19 cellular contexts compared by ENCODE assay signal in the genomic region with DNA sequence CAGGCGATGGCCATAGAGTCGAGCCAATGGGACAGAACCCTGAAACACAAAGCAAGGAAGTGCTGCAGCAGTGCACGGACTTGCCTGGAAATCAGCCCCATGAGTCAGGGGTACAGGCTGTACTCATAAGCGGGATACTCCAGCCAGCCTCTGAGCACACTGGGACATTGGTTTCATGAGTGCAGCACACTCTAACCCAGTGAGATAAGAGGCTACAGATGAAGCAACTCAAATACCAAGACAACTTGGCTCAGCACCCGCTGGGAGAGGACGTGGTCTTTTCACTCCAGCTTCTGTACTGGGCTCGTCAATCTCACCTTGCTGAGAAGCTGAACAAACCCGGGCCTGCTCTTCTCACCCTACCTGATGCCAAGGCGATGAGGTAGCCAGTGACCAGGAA.
A peak's percentile ranks its signal among the peaks of the same experiment; 100 is the strongest.
DNase-seq lines count a peak whose midpoint lies in the region; ATAC-seq, FAIRE-seq and TF ChIP-seq lines count a peak whose summit lies in the region.
"Had no signal": no experiment of that assay in that cellular context is flagged by ENCODE, and none has a peak within 500 bp of the region (broad histone marks: within the 10 kb centered on the region; RNA-seq: fewer than 3 reads in every experiment).

No MANE protein-coding gene starts in this region.

- H2BK120ac ChIP-seq in H1 (replicated peaks; ENCODE audit: low read depth, low read length), result no peak overlapping the region

- H2BK15ac ChIP-seq in H1 (ENCODE audit: low read length), result peak overlapping the region; percentile 65; the same call in 1 of the 2 replicates

- H3K9me3 Mint-ChIP-seq in endothelial cell (ENCODE audit: unreplicated experiment), result no peaks in the 10 kb centered on the region

- no peak for TF ChIP-seq RAD21 in H1 (IDR thresholded peaks at IDR 0.05 in 1 of 2, conservative IDR thresholded peaks at IDR 0.05 in 1 of 2; ENCODE audit: low read depth in 2 of 2, low read length in 2 of 2)

- DNase-seq in HCEC 1CT, result peak; percentile 39
- no peak for DNase-seq in H1 (ENCODE audit: low read depth in 1 of 2, low spot score in 2 of 2)
- peak; percentile 84 for DNase-seq in iris pigment epithelial cell (ENCODE audit: low read depth)
- peak; percentile 48 for DNase-seq in skeletal muscle cell (ENCODE audit: low read depth)
- DNase-seq in NOMO-1 treated with DMSO at 0.1 percent for 48 hours (lab: John Stamatoyannopoulos, UW; ENCODE audit: unreplicated experiment), result no peak
- no peak for DNase-seq in endothelial cell (ENCODE audit: low spot score)
- DNase-seq: activated CD8-positive, alpha-beta memory T cell treated with anti-CD3 and anti-CD28 coated beads, Interleukin-2, amount 10 ng/mL, durations not matched to agents 7 days and 5 days; activated naive CD4-positive, alpha-beta T cell treated with Interleukin-2 at 50 U/mL for 16 hours; DMS 273 treated with DMSO at 0.1 percent for 48 hours; Kasumi-1; NCI-H2029; NCI-H774 had no signal

- no peaks in the 10 kb centered on the region for H3K23me2 ChIP-seq in H1 (ENCODE audit: low read depth, low read length)

- no peak overlapping the region for H3K4ac ChIP-seq in H1 (replicated peaks; ENCODE audit: insufficient read length, low read depth, low read length)

- no peaks in the 10 kb centered on the region for H3K9me3 ChIP-seq in H1 (ENCODE audit: insufficient read depth in 2 of 2, low read depth in 1 of 2, low read length in 1 of 2)

- no peak overlapping the region for H2AK5ac ChIP-seq in H1 (ENCODE audit: low read depth, low read length)

- H4K20me1 ChIP-seq in H1 (replicated peaks in 1 of 2; ENCODE audit: control insufficient read depth in 1 of 2, insufficient read depth in 2 of 2, low read length in 2 of 2), result no peaks in the 10 kb centered on the region

- 0 out of 2 replicates have a peak overlapping the region, but pooled peaks have one; percentile 4 for H2BK5ac ChIP-seq in H1 (ENCODE audit: low read depth, low read length)

- CTCF ChIA-PET in H1 (lab: Charles Lee; ENCODE audit: partially characterized antibody), result interaction anchor here (0.7 to 1.1 kb wide), 3 partner anchors 64 to 334 kb away, joined by 3 to 4 read pairs (median 3); no protein-coding TSS in a partner anchor

- H3K27ac ChIP-seq in H1 (ENCODE audit: low read depth, low read length), result no peak overlapping the region
- H3K27ac ChIP-seq: VCaP had no signal

- no peaks in the 10 kb centered on the region for H3K36me3 ChIP-seq in H1 (ENCODE audit: control insufficient read depth in 2 of 4, insufficient read depth in 4 of 4, low read length in 3 of 4)

- TF ChIP-seq POLR2A in H1 (IDR thresholded peaks at IDR 0.05; ENCODE audit: control extremely low read depth in 1 of 2, low read depth in 2 of 2, low read length in 2 of 2), result no peak

- H2AFZ ChIP-seq in H1 (ENCODE audit: low read length), result peak overlapping the region; percentile 72; the same call in 1 of the 2 replicates

- no peak overlapping the region for H3K14ac ChIP-seq in H1 (ENCODE audit: insufficient read length)

- H4K5ac ChIP-seq in H1 (ENCODE audit: insufficient read length, low read depth, low read length), result peak overlapping the region; percentile 29

- no peaks in the 10 kb centered on the region for H3K36me3 Mint-ChIP-seq in endothelial cell (ENCODE audit: low read depth, unreplicated experiment)
- H3K36me3 Mint-ChIP-seq: activated CD8-positive, alpha-beta memory T cell treated with anti-CD3 and anti-CD28 coated beads, Interleukin-2, amount 10 ng/mL, durations not matched to agents 7 days and 5 days had no signal

- H3K4me1 ChIP-seq in H1 (replicated peaks in 1 of 4; ENCODE audit: control insufficient read depth in 3 of 4, insufficient read depth in 4 of 4, low read length in 3 of 4), result peaks cover 0 to 6% (median 5%) of the 10 kb centered on the region in 4 experiments; a peak in 5 of 7 replicates

- no peaks in the 10 kb centered on the region; a peak in 2 of 7 replicates for H3K27me3 ChIP-seq in H1 (replicated peaks in 1 of 4; ENCODE audit: control insufficient read depth in 3 of 4, extremely low read depth in 1 of 4, insufficient read depth in 3 of 4, low read length in 3 of 4)

- TF ChIP-seq EP300 in H1 (IDR thresholded peaks at IDR 0.05; ENCODE audit: borderline replicate concordance in 1 of 2, low read depth in 2 of 2, low read length in 2 of 2), result no peak

- FAIRE-seq in H1 (lab: Jason Lieb, UNC), result no peak
- FAIRE-seq: colon, frontal cortex, keratinocyte had no signal

- no peak overlapping the region for H3K4me2 ChIP-seq in H1 (ENCODE audit: insufficient read depth in 1 of 2, low read depth in 2 of 2, low read length in 2 of 2)

- H3K4me3 ChIP-seq in H1 (ENCODE audit: extremely low read depth in 1 of 4, insufficient read depth in 2 of 4, low read depth in 3 of 4, low read length in 4 of 4) (no peak overlapping the region), skeletal muscle cell (ENCODE audit: low read depth, low read length) (no peak overlapping the region)

- H3K23ac ChIP-seq in H1 (ENCODE audit: insufficient read length), result no peak overlapping the region

- H3K79me1 ChIP-seq in H1 (ENCODE audit: low read depth, low read length), result no peaks in the 10 kb centered on the region; the same call in 1 of the 2 replicates

- no peaks in the 10 kb centered on the region for H3K4me1 Mint-ChIP-seq in endothelial cell (ENCODE audit: unreplicated experiment)

- no peak overlapping the region for H3K18ac ChIP-seq in H1 (ENCODE audit: extremely low read depth, low read length)

- WGBS in H1 (ENCODE audit: extremely low coverage in 1 of 2, insufficient coverage in 1 of 2, insufficient read length in 1 of 2, insufficient replicate concordance in 2 of 2, low coverage in 1 of 2, low lambda C conversion rate in 2 of 2, missing lambda C conversion rate in 1 of 2), 2 experiments, result 96% methylated on average over 9 of the region's 9 CpGs; no CpG with 5 or more reads in 1 of the 2 experiments

- 0 out of 2 replicates have a peak overlapping the region, but pooled peaks have one; percentile 61 for H2BK20ac ChIP-seq in H1 (ENCODE audit: low read length)

- no peak for ATAC-seq in GM19452 (IDR thresholded peaks at IDR 0.05; ENCODE audit: unreplicated experiment)
- ATAC-seq in SK-N-SH treated with all-trans-retinoic acid at 6 μM for 48 hours, result no peak
- ATAC-seq: activated CD8-positive, alpha-beta memory T cell treated with anti-CD3 and anti-CD28 coated beads, Interleukin-2, amount 10 ng/mL, durations not matched to agents 7 days and 5 days had no signal

- no peak overlapping the region for H3K4me3 Mint-ChIP-seq in endothelial cell (ENCODE audit: unreplicated experiment)
- H3K4me3 Mint-ChIP-seq: activated CD8-positive, alpha-beta memory T cell treated with anti-CD3 and anti-CD28 coated beads, Interleukin-2, amount 10 ng/mL, durations not matched to agents 7 days and 5 days; nephron had no signal

- H3K27me3 Mint-ChIP-seq in endothelial cell (ENCODE audit: unreplicated experiment), result no peaks in the 10 kb centered on the region

- H3K56ac ChIP-seq in H1 (replicated peaks; ENCODE audit: insufficient read length, low read depth, low read length), result no peak overlapping the region

- H3K9ac ChIP-seq in H1 (replicated peaks in 1 of 4; ENCODE audit: extremely low read depth in 1 of 4, low read depth in 3 of 4, low read length in 3 of 4), result no peak overlapping the region

- no peak overlapping the region for H4K8ac ChIP-seq in H1 (ENCODE audit: extremely low read depth, insufficient read depth, low read length)

- no peak overlapping the region for H3K27ac Mint-ChIP-seq in endothelial cell (ENCODE audit: unreplicated experiment)
- H3K27ac Mint-ChIP-seq: activated CD8-positive, alpha-beta memory T cell treated with anti-CD3 and anti-CD28 coated beads, Interleukin-2, amount 10 ng/mL, durations not matched to agents 7 days and 5 days; nephron had no signal

- no peak overlapping the region; the same call in 1 of the 2 replicates for H2BK12ac ChIP-seq in H1 (ENCODE audit: low read depth, low read length)

- no peaks in the 10 kb centered on the region for H3K79me2 ChIP-seq in H1 (ENCODE audit: control insufficient read depth in 1 of 2, insufficient read depth in 2 of 2, low read length in 2 of 2)

- TF ChIP-seq CTCF in H1 (IDR thresholded peaks at IDR 0.05; ENCODE audit: control extremely low read depth in 1 of 3, insufficient read depth in 1 of 3, low read depth in 1 of 3, low read length in 3 of 3), result no peak
- no peak for TF ChIP-seq CTCF in endothelial cell (IDR thresholded peaks at IDR 0.05; ENCODE audit: unreplicated experiment)

- no peak overlapping the region for H4K91ac ChIP-seq in H1 (replicated peaks; ENCODE audit: insufficient read length, low read length)

- POLR2A ChIA-PET in H1 (lab: Charles Lee; ENCODE audit: partially characterized antibody), result interaction anchor here (1.0 kb wide), 1 partner anchor 13 kb away, joined by 4 read pairs; no protein-coding TSS in a partner anchor

TF ChIP-seq in H1, 55 proteins besides CTCF, POLR2A, EP300 and RAD21 (continues in another document):
- TF ChIP-seq, protein P1, sequence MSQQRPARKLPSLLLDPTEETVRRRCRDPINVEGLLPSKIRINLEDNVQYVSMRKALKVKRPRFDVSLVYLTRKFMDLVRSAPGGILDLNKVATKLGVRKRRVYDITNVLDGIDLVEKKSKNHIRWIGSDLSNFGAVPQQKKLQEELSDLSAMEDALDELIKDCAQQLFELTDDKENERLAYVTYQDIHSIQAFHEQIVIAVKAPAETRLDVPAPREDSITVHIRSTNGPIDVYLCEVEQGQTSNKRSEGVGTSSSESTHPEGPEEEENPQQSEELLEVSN (IDR thresholded peaks at IDR 0.05), result no peak
- TF ChIP-seq RNF2 (IDR thresholded peaks at IDR 0.05; ENCODE audit: borderline replicate concordance, low read depth, low read length, missing control alignments, poor library complexity, severe bottlenecking), result no peak
- no peak for TF ChIP-seq CBX5 (IDR thresholded peaks at IDR 0.05; ENCODE audit: low read depth, low read length)
- TF ChIP-seq FOSL1 (IDR thresholded peaks at IDR 0.05; ENCODE audit: insufficient read depth, low read depth, low read length), result no peak
- TF ChIP-seq CHD2 (IDR thresholded peaks at IDR 0.05; ENCODE audit: low read length), result no peak
- TF ChIP-seq JUN (IDR thresholded peaks at IDR 0.05; ENCODE audit: low read depth, low read length), result no peak

TF ChIP-seq in SK-N-SH treated with all-trans-retinoic acid at 6 μM for 48 hours, 23 proteins besides CTCF, POLR2A, EP300 and RAD21 (continues in another document):
- TF ChIP-seq ZNF565 (CRISPR knock-in tag; conservative IDR thresholded peaks at IDR 0.05; ENCODE audit: low read depth) (no peak), ARNTL (CRISPR knock-in tag; IDR thresholded peaks at IDR 0.05; ENCODE audit: borderline replicate concordance, low read depth) (no peak), ISL1 (CRISPR knock-in tag; IDR thresholded peaks at IDR 0.05) (no peak)

Comparison
In these comparisons a context has a peak if more than half of its experiments do, and no peak if none do; other contexts are left out.
1. DNase-seq: peak in HCEC 1CT (single experiment), iris pigment epithelial cell (single experiment) and skeletal muscle cell (single experiment); none in H1 (0 of 2), NOMO-1 treated with DMSO at 0.1 percent for 48 hours (single experiment) and endothelial cell (single experiment).